In genomic region chr12:27779837-27780611, GRCh38 we compare ENCODE assay signal across 8 cellular contexts. TPM values are rescaled to one million over a fixed set of nuclear protein-coding genes. Genes with fewer than 3 reads are reported as not detected.
A peak's percentile ranks its signal among the peaks of the same experiment; 100 is the strongest.
DNase-seq lines count a peak whose midpoint lies in the region; ATAC-seq and TF ChIP-seq lines count a peak whose summit lies in the region.

Gene KLHL42 (plus strand): TSS chr12:27780233. CDS start chr12:27780331, 98 bp downstream.
Gene MANSC4 (minus strand): TSS chr12:27780236. CDS start chr12:27771276, 8,960 bp downstream.

- peak in 1 of 2 donors; percentile 37 for TF ChIP-seq POLR2A in Peyer's patch (IDR thresholded peaks at IDR 0.05)
- TF ChIP-seq POLR2A in stomach (IDR thresholded peaks at IDR 0.05) = no peak

- intact Hi-C loops in activated T-helper 2 cell treated with anti-CD3 and anti-CD28 coated beads, Interferon-gamma antibody, Interleukin-2, Interleukin-4, amounts not matched to agents 10 μg/mL and 5 μg/mL and 100 μg/mL, durations not matched to agents 14 hours and 24 hours and 36 hours (cut with micrococcal nuclease) = loop anchor here (2.0 to 5.0 kb wide), 3 partner anchors 17 to 48 kb away; no protein-coding TSS in a partner anchor
- intact Hi-C loops in stomach (cut with DNase I; ENCODE audit: low total_unique reads) = no loop called here

- peak; percentile 77 for ATAC-seq in GM21423 (IDR thresholded peaks at IDR 0.05; ENCODE audit: unreplicated experiment)

- H3K36me3 ChIP-seq in Peyer's patch (no peaks in the 10 kb centered on the region), stomach (no peaks in the 10 kb centered on the region)

- H3K4me1 Mint-ChIP-seq in activated T-helper 2 cell treated with anti-CD3 and anti-CD28 coated beads, Interferon-gamma antibody, Interleukin-2, Interleukin-4, amounts not matched to agents 10 μg/mL and 5 μg/mL and 100 μg/mL, durations not matched to agents 14 hours and 24 hours and 36 hours (ENCODE audit: low read depth) = peaks cover 28% of the 10 kb centered on the region
- peaks cover 50% of the 10 kb centered on the region for H3K4me1 Mint-ChIP-seq in nephron progenitor cell

- H3K4me3 ChIP-seq in Peyer's patch (peak within 1 kb of the TSS; percentile 63 to 89 (median 72)), fibroblast of the aortic adventitia (ENCODE audit: low read depth, low read length) (peak within 1 kb of the TSS; percentile 89), stomach (peak within 1 kb of the TSS; percentile 77 to 85 (median 79))

- H3K4me1 ChIP-seq in Peyer's patch = peaks cover 0 to 18% (median 0%) of the 10 kb centered on the region in 4 donors
- H3K4me1 ChIP-seq in stomach = peaks cover 17 to 53% (median 35%) of the 10 kb centered on the region in 4 donors

- H3K9me3 Mint-ChIP-seq in activated T-helper 2 cell treated with anti-CD3 and anti-CD28 coated beads, Interferon-gamma antibody, Interleukin-2, Interleukin-4, amounts not matched to agents 10 μg/mL and 5 μg/mL and 100 μg/mL, durations not matched to agents 14 hours and 24 hours and 36 hours = no peaks in the 10 kb centered on the region
- H3K9me3 Mint-ChIP-seq in nephron progenitor cell = peaks cover 3% of the 10 kb centered on the region

- H3K27ac ChIP-seq in Peyer's patch (peak within 1 kb of the TSS; percentile 78 to 98 (median 84)), stomach (peak within 1 kb of the TSS; percentile 91 to 95 (median 94))

- peak; percentile 57 for DNase-seq in DMS153 (lab: John Stamatoyannopoulos, UW)
- DNase-seq in HUDEP-2 (lab: John Stamatoyannopoulos, UW; ENCODE audit: unreplicated experiment in 76 of 76) = peak in 52 of 76 experiments; percentile 2 to 74 (median 38)
- DNase-seq in Peyer's patch = peak; percentile 60 to 83 (median 83)
- DNase-seq in activated T-helper 2 cell treated with anti-CD3 and anti-CD28 coated beads, Interferon-gamma antibody, Interleukin-2, Interleukin-4, amounts not matched to agents 10 μg/mL and 5 μg/mL and 100 μg/mL, durations not matched to agents 14 hours and 24 hours and 36 hours (ENCODE audit: low spot score) = peak; percentile 65
- DNase-seq in fibroblast of the aortic adventitia (ENCODE audit: low read depth) = peak; percentile 68
- DNase-seq in nephron progenitor cell = peak; percentile 84
- peak; percentile 67 for DNase-seq in stomach

- peak within 1 kb of the TSS; percentile 81 for H3K27ac Mint-ChIP-seq in activated T-helper 2 cell treated with anti-CD3 and anti-CD28 coated beads, Interferon-gamma antibody, Interleukin-2, Interleukin-4, amounts not matched to agents 10 μg/mL and 5 μg/mL and 100 μg/mL, durations not matched to agents 14 hours and 24 hours and 36 hours
- peak within 1 kb of the TSS; percentile 93 for H3K27ac Mint-ChIP-seq in nephron progenitor cell

- no peak for TF ChIP-seq EP300 in stomach (IDR thresholded peaks at IDR 0.05)

- H3K27me3 ChIP-seq in Peyer's patch (no peaks in the 10 kb centered on the region), stomach (no peaks in the 10 kb centered on the region)

- TF ChIP-seq CTCF in Peyer's patch (IDR thresholded peaks at IDR 0.05) (peak in 1 of 6 experiments; percentile 30), fibroblast of the aortic adventitia (IDR thresholded peaks at IDR 0.05; ENCODE audit: insufficient read depth, low read length) (no peak), nephron progenitor cell (IDR thresholded peaks at IDR 0.05) (no peak), stomach (IDR thresholded peaks at IDR 0.05) (no peak)

- peaks cover 19% of the 10 kb centered on the region for H3K27me3 Mint-ChIP-seq in activated T-helper 2 cell treated with anti-CD3 and anti-CD28 coated beads, Interferon-gamma antibody, Interleukin-2, Interleukin-4, amounts not matched to agents 10 μg/mL and 5 μg/mL and 100 μg/mL, durations not matched to agents 14 hours and 24 hours and 36 hours (ENCODE audit: low read depth)
- peaks cover 2% of the 10 kb centered on the region for H3K27me3 Mint-ChIP-seq in nephron progenitor cell (ENCODE audit: low read depth, poor library complexity)

- no peaks in the 10 kb centered on the region for H3K9me3 ChIP-seq in Peyer's patch
- H3K9me3 ChIP-seq in stomach = no peaks in the 10 kb centered on the region

- 0 to 1% (median 1%) methylated on average over 22 to 107 of the region's 108 CpGs for WGBS in stomach, 5 donors

- H3K4me3 Mint-ChIP-seq in activated T-helper 2 cell treated with anti-CD3 and anti-CD28 coated beads, Interferon-gamma antibody, Interleukin-2, Interleukin-4, amounts not matched to agents 10 μg/mL and 5 μg/mL and 100 μg/mL, durations not matched to agents 14 hours and 24 hours and 36 hours (ENCODE audit: low read depth) = peak within 1 kb of the TSS; percentile 80
- peak within 1 kb of the TSS; percentile 85 for H3K4me3 Mint-ChIP-seq in nephron progenitor cell

- H3K36me3 Mint-ChIP-seq in activated T-helper 2 cell treated with anti-CD3 and anti-CD28 coated beads, Interferon-gamma antibody, Interleukin-2, Interleukin-4, amounts not matched to agents 10 μg/mL and 5 μg/mL and 100 μg/mL, durations not matched to agents 14 hours and 24 hours and 36 hours (ENCODE audit: low read depth) = peaks cover 26% of the 10 kb centered on the region
- H3K36me3 Mint-ChIP-seq in nephron progenitor cell (ENCODE audit: low read depth) = peaks cover 30% of the 10 kb centered on the region

RNA-seq across cellular contexts. Expression of gene KLHL42, which starts in this region (rescaled TPM):
- total RNA-seq in Peyer's patch (10 to 100 TPM; 16.5 to 30.4 (median 23.9) TPM), fibroblast of the aortic adventitia (ENCODE audit: low replicate concordance) (13.6 and 32.5 TPM in 2 replicates), stomach (100 to 1,000 TPM in 1 of 5 donors, 10 to 100 TPM in 4; 13.3 to 141 (median 54.5) TPM)
- total RNA-seq in activated T-helper 2 cell treated with anti-CD3 and anti-CD28 coated beads, Interferon-gamma antibody, Interleukin-2, Interleukin-4, amounts not matched to agents 10 μg/mL and 5 μg/mL and 100 μg/mL, durations not matched to agents 14 hours and 24 hours and 36 hours = 16.2 and 16.9 TPM in 2 replicates
- 1 to 10 TPM; 5.1 to 7.7 (median 5.3) TPM for polyA plus RNA-seq in stomach

RNA-seq across cellular contexts. Expression of gene MANSC4, which starts in this region (rescaled TPM):
- total RNA-seq in Peyer's patch = not detected
- total RNA-seq in activated T-helper 2 cell treated with anti-CD3 and anti-CD28 coated beads, Interferon-gamma antibody, Interleukin-2, Interleukin-4, amounts not matched to agents 10 μg/mL and 5 μg/mL and 100 μg/mL, durations not matched to agents 14 hours and 24 hours and 36 hours = not detected in 2 replicates
- total RNA-seq in fibroblast of the aortic adventitia (ENCODE audit: low replicate concordance) = not detected in 2 replicates
- not detected for total RNA-seq in stomach
- polyA plus RNA-seq in stomach = not detected

Comparison
In these comparisons a context has a peak if more than half of its experiments do, and no peak if none do; other contexts are left out.
1. Peak in every context shown above with its lines: DNase-seq, ATAC-seq, H3K4me3 ChIP-seq and H3K27ac ChIP-seq.